ENCODE assay signal across 8 cellular contexts in the genomic region with DNA sequence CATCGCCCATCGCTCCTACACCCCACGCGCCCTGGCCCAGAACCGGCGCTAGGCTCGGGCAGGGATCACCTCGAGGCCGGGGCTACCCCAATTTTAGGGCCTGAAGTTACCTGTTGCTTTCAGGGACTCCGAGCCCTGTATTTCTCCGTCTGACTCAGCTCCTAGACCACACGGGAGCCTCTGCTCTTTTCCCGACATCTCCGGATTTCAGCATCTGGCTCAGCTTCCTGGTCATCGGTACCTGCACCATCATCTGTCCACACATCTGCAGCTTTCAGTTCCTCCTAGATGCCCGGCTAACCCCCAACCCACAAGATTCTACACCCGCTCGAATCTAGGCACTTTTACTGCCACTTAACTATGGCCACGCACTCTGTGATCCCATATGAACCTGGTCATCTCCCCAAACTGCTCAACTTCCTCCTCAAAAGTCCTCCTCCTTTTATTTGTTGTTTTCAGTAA. TPM values are rescaled to one million over a fixed set of nuclear protein-coding genes. Genes with fewer than 3 reads are reported as not detected.
A peak's percentile ranks its signal among the peaks of the same experiment; 100 is the strongest.
DNase-seq lines count a peak whose midpoint lies in the region; ATAC-seq and TF ChIP-seq lines count a peak whose summit lies in the region.

No MANE protein-coding gene starts in this region.

- H3K36me3 ChIP-seq in psoas muscle (ENCODE audit: insufficient read depth in 1 of 2, low read depth in 1 of 2) = no peaks in the 10 kb centered on the region

- H3K4me3 ChIP-seq in cardiac fibroblast (replicated peaks in 1 of 2; ENCODE audit: low read depth in 2 of 2, low read length in 2 of 2) (peak overlapping the region; percentile 57 to 67), psoas muscle (peak overlapping the region; percentile 58)

- H3K4me1 Mint-ChIP-seq in natural killer cell (peaks cover 5 to 7% of the 10 kb centered on the region in 2 donors), glutamatergic neuron (ENCODE audit: low read depth, unreplicated experiment) (no peaks in the 10 kb centered on the region)

- no peak overlapping the region for H3K27ac ChIP-seq in psoas muscle

- TF ChIP-seq CTCF in cardiac fibroblast (IDR thresholded peaks at IDR 0.05; ENCODE audit: low read depth, low read length) (no peak), psoas muscle (IDR thresholded peaks at IDR 0.05) (no peak), natural killer cell (IDR thresholded peaks at IDR 0.05) (no peak), glutamatergic neuron (IDR thresholded peaks at IDR 0.05; ENCODE audit: partially characterized antibody, unreplicated experiment) (no peak)

- peak; percentile 21 for ATAC-seq in GM18519 (IDR thresholded peaks at IDR 0.05; ENCODE audit: low FRiP score, unreplicated experiment)
- ATAC-seq in HG03039 (IDR thresholded peaks at IDR 0.05; ENCODE audit: unreplicated experiment) = peak; percentile 36
- no peak for ATAC-seq in psoas muscle
- no peak for ATAC-seq in natural killer cell

- WGBS in psoas muscle, 3 donors = 36 to 49% (median 41%) methylated on average over 11 to 19 of the region's 19 CpGs

- peaks cover 5 to 34% (median 14%) of the 10 kb centered on the region in 3 donors for H3K27me3 ChIP-seq in psoas muscle (ENCODE audit: insufficient read depth in 3 of 3, low read length in 2 of 3)

- H3K4me1 ChIP-seq in psoas muscle = no peaks in the 10 kb centered on the region

- no peak overlapping the region for H3K27ac Mint-ChIP-seq in natural killer cell
- H3K27ac Mint-ChIP-seq in glutamatergic neuron (ENCODE audit: unreplicated experiment) = no peak overlapping the region

- H3K4me3 Mint-ChIP-seq in natural killer cell = no peak overlapping the region
- H3K4me3 Mint-ChIP-seq in glutamatergic neuron (ENCODE audit: unreplicated experiment) = no peak overlapping the region

- no peaks in the 10 kb centered on the region for H3K36me3 Mint-ChIP-seq in natural killer cell
- H3K36me3 Mint-ChIP-seq in glutamatergic neuron (ENCODE audit: unreplicated experiment) = no peaks in the 10 kb centered on the region

- H3K27me3 Mint-ChIP-seq in natural killer cell (ENCODE audit: low read depth in 2 of 2) (no peaks in the 10 kb centered on the region), glutamatergic neuron (ENCODE audit: unreplicated experiment) (peaks cover 2% of the 10 kb centered on the region)

- DNase-seq in cardiac fibroblast (ENCODE audit: low read depth in 2 of 2) (no peak), psoas muscle (no peak), natural killer cell (no peak), glutamatergic neuron (no peak), NCI-H510A (lab: John Stamatoyannopoulos, UW) (no peak)
- no peak for DNase-seq in stimulated activated CD4-positive, alpha-beta T cell treated with anti-CD3 and anti-CD28 coated beads, Interleukin-15, amount 100 ng/mL, for 24 hours

- intact Hi-C loops in psoas muscle (cut with DNase I) = loop anchor here (5.0 to 10.0 kb wide), 2 partner anchors 112 to 420 kb away; no protein-coding TSS in a partner anchor
- intact Hi-C loops in natural killer cell (cut with micrococcal nuclease) = loop anchor here (1.0 kb wide), 1 partner anchor 419 kb away; no protein-coding TSS in a partner anchor

- no peaks in the 10 kb centered on the region for H3K9me3 Mint-ChIP-seq in natural killer cell
- H3K9me3 Mint-ChIP-seq in glutamatergic neuron (ENCODE audit: unreplicated experiment) = no peaks in the 10 kb centered on the region

- no peaks in the 10 kb centered on the region for H3K9me3 ChIP-seq in psoas muscle

RNA-seq across cellular contexts. Expression of a gene that starts 12.1 kb away (rescaled TPM):
- total RNA-seq in psoas muscle (not detected), natural killer cell (not detected), glutamatergic neuron (ENCODE audit: unreplicated experiment) (not detected)
- polyA plus RNA-seq in psoas muscle = under 1 TPM in 1 of 3 donors, not detected in 2; 0.03 TPM

RNA-seq across cellular contexts. Expression of a gene that starts 29.2 kb away (rescaled TPM):
- total RNA-seq in psoas muscle = under 1 TPM in 1 of 4 donors, not detected in 3; 0.39 TPM
- polyA plus RNA-seq in psoas muscle = not detected
- under 1 TPM in 1 of 3 donors, not detected in 2; 0.43 TPM for total RNA-seq in natural killer cell
- not detected for total RNA-seq in glutamatergic neuron (ENCODE audit: unreplicated experiment)

RNA-seq across cellular contexts. Expression of a gene that starts 32.9 kb away (rescaled TPM):
- total RNA-seq in psoas muscle (1 to 10 TPM in 3 of 4 donors, under 1 TPM in 1; 0.84 to 6.2 (median 4.4) TPM), natural killer cell (10 to 100 TPM in 2 of 3 donors, 1 to 10 TPM in 1; 4.9 to 12.9 (median 12.8) TPM), glutamatergic neuron (ENCODE audit: unreplicated experiment) (4.2 TPM)
- 10 to 100 TPM in 1 of 3 donors, 1 to 10 TPM in 2; 1.8 to 31.3 (median 2.5) TPM for polyA plus RNA-seq in psoas muscle

RNA-seq across cellular contexts. Expression of a gene that starts 49.5 kb away (rescaled TPM):
- total RNA-seq in psoas muscle = under 1 TPM in 2 of 4 donors, not detected in 2; 0.20 to 0.22 TPM
- under 1 TPM in 2 of 3 donors, not detected in 1; 0.03 to 0.15 TPM for polyA plus RNA-seq in psoas muscle
- total RNA-seq in natural killer cell = 1 to 10 TPM in 2 of 3 donors, not detected in 1; 1.4 to 9.0 TPM
- not detected for total RNA-seq in glutamatergic neuron (ENCODE audit: unreplicated experiment)

Comparison
In these comparisons a context has a peak if more than half of its experiments do, and no peak if none do; other contexts are left out.
1. ATAC-seq: peak in GM18519 (single experiment) and HG03039 (single experiment); none in psoas muscle (0 of 4) and natural killer cell (0 of 3).